In the genomic region with DNA sequence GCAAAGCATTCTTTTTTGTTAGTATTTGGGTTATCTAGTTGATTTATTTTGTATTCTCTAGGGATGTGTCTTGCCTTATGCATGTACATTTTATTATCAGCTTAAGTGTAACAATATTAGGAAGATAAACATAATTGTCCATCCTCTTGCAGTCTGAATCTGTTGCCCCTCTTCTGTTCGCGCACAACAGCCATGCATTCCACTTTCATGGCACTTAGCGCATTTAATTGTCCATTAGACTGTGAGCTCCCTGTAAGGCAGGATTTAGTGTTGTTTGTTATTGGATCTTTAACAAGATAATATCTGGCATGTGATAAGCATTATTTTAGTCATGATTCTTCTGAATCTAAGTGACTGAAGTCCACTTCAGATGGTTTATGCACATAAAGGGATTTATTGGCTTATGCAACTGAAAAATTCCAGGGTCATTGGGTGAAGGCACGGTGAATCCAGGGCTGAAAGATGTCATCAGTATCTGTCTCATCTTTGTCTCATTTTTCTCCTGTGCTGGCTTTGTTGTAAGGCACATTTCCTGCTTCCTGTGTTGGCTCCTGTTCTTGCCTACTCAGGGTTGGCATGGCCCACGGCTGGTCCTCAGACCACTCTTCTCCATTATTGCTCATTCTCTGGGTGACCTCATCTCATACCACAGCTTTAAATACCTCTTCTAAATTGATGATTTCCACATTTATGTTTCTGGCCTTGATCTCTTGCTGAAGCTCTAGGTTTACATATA, we compare ENCODE assay signal across 10 cellular contexts. TPM values are rescaled to one million over a fixed set of nuclear protein-coding genes. Genes with fewer than 3 reads are reported as not detected.
DNase-seq lines count a peak whose midpoint lies in the region; ATAC-seq, FAIRE-seq and TF ChIP-seq lines count a peak whose summit lies in the region.
"Had no signal": no experiment of that assay in that cellular context is flagged by ENCODE, and none has a peak within 500 bp of the region (broad histone marks: within the 10 kb centered on the region; RNA-seq: fewer than 3 reads in every experiment).

No MANE protein-coding gene starts in this region.

- no peaks in the 10 kb centered on the region for H3K9me3 Mint-ChIP-seq in activated T-cell treated with anti-CD3 and anti-CD28 coated beads, Interleukin-2, amount 50 U/mL, for 24 hours

- peak overlapping the region; percentile 47; the same call in 1 of the 2 replicates for H3K27ac ChIP-seq in RWPE1
- H3K27ac ChIP-seq in fibroblast of lung (ENCODE audit: insufficient read depth, low read length): peak overlapping the region; percentile 57
- no peak overlapping the region for H3K27ac ChIP-seq in thoracic aorta
- H3K27ac ChIP-seq: stomach had no signal

- H3K4me3 Mint-ChIP-seq in activated T-cell treated with anti-CD3 and anti-CD28 coated beads, Interleukin-2, amount 50 U/mL, for 24 hours: no peak overlapping the region

- peaks cover 2% of the 10 kb centered on the region for H3K36me3 ChIP-seq in fibroblast of lung (ENCODE audit: control insufficient read depth, insufficient read depth, low read length)
- no peaks in the 10 kb centered on the region for H3K36me3 ChIP-seq in thoracic aorta

- TF ChIP-seq CTCF in RWPE1 (conservative IDR thresholded peaks at IDR 0.05; ENCODE audit: low read depth) (no peak), fibroblast of lung (conservative IDR thresholded peaks at IDR 0.05 in 1 of 2, IDR thresholded peaks at IDR 0.05 in 1 of 2; ENCODE audit: low read depth in 1 of 2, low read length in 2 of 2) (no peak), thoracic aorta (IDR thresholded peaks at IDR 0.05) (no peak), D721Med (IDR thresholded peaks at IDR 0.05; ENCODE audit: insufficient read depth, missing control alignments) (no peak)

- ATAC-seq in thoracic aorta (ENCODE audit: insufficient number of reproducible peaks, low FRiP score, low read depth): peak; percentile 78
- ATAC-seq in HG03571 (IDR thresholded peaks at IDR 0.05; ENCODE audit: unreplicated experiment): no peak

- peaks cover 88% of the 10 kb centered on the region for H3K36me3 Mint-ChIP-seq in activated T-cell treated with anti-CD3 and anti-CD28 coated beads, Interleukin-2, amount 50 U/mL, for 24 hours (ENCODE audit: low read depth)

- POLR2A ChIA-PET in RWPE1 (lab: Yijun Ruan, JAX; ENCODE audit: low non-redundant PET): no interaction called here

- peaks cover 28% of the 10 kb centered on the region for H3K4me1 Mint-ChIP-seq in activated T-cell treated with anti-CD3 and anti-CD28 coated beads, Interleukin-2, amount 50 U/mL, for 24 hours (ENCODE audit: low read depth)

- FAIRE-seq in D721Med (lab: Jason Lieb, UNC): no peak

- H3K27me3 Mint-ChIP-seq in activated T-cell treated with anti-CD3 and anti-CD28 coated beads, Interleukin-2, amount 50 U/mL, for 24 hours: no peaks in the 10 kb centered on the region

- H3K4me1 ChIP-seq in fibroblast of lung (ENCODE audit: control insufficient read depth, extremely low read depth, insufficient read depth, low read length): peaks cover 15% of the 10 kb centered on the region
- peaks cover 0 to 28% of the 10 kb centered on the region in 2 donors for H3K4me1 ChIP-seq in thoracic aorta (ENCODE audit: control insufficient read depth in 1 of 2, low read depth in 2 of 2)

- H3K9ac ChIP-seq in fibroblast of lung (ENCODE audit: insufficient read depth, low read length): no peak overlapping the region

- DNase-seq in activated T-cell treated with anti-CD3 and anti-CD28 coated beads, Interleukin-2, amount 50 U/mL, for 24 hours: no peak
- DNase-seq in activated T-cell treated with anti-CD3 and anti-CD28 coated beads, Interleukin-2, amount 50 U/mL, for 48 hours: no peak
- peak; percentile 4 for DNase-seq in RWPE1 (ENCODE audit: low spot score)
- DNase-seq in fibroblast of lung (ENCODE audit: low read depth in 2 of 2): peak; percentile 56 to 92
- DNase-seq in thoracic aorta (ENCODE audit: low spot score): no peak
- no peak for DNase-seq in D721Med (ENCODE audit: insufficient read length, low spot score)
- DNase-seq in NCI-H1930 (lab: John Stamatoyannopoulos, UW): no peak
- DNase-seq: NCI-H510A treated with DMSO at 0.1 percent for 48 hours, stomach had no signal

- no peaks in the 10 kb centered on the region for H4K20me1 ChIP-seq in fibroblast of lung (ENCODE audit: control insufficient read depth, extremely low read depth, insufficient read depth, low read length)

- H3K27ac Mint-ChIP-seq in activated T-cell treated with anti-CD3 and anti-CD28 coated beads, Interleukin-2, amount 50 U/mL, for 24 hours: peak overlapping the region; percentile 55

- H3K4me3 ChIP-seq in fibroblast of lung (replicated peaks in 1 of 4; ENCODE audit: control extremely low read depth in 1 of 4, insufficient read depth in 1 of 4, low read depth in 3 of 4, low read length in 4 of 4) (no peak overlapping the region), thoracic aorta (no peak overlapping the region)
- H3K4me3 ChIP-seq: stomach had no signal

- H3K9me3 ChIP-seq in fibroblast of lung (ENCODE audit: control insufficient read depth, insufficient read depth, low read depth, low read length) (no peaks in the 10 kb centered on the region), thoracic aorta (no peaks in the 10 kb centered on the region)
- H3K9me3 ChIP-seq: stomach had no signal

- H3K79me2 ChIP-seq in fibroblast of lung (ENCODE audit: control insufficient read depth, insufficient read depth, low read length): peaks cover 24% of the 10 kb centered on the region

- peak overlapping the region; percentile 11 for H3K4me2 ChIP-seq in fibroblast of lung (ENCODE audit: extremely low read depth, insufficient read depth, low read length)

- H3K27me3 ChIP-seq in fibroblast of lung (ENCODE audit: control insufficient read depth, insufficient read depth, low read length) (no peaks in the 10 kb centered on the region), thoracic aorta (replicated peaks; ENCODE audit: insufficient read depth) (no peaks in the 10 kb centered on the region)
- H3K27me3 ChIP-seq: stomach had no signal

- no peak overlapping the region for H2AFZ ChIP-seq in fibroblast of lung (ENCODE audit: low read length)

- CTCF ChIA-PET in RWPE1 (lab: Yijun Ruan, JAX): no interaction called here

RNA-seq across cellular contexts. Expression of gene ATXN10, which starts 37.5 kb away (rescaled TPM):
- 155 and 164 TPM in 2 replicates for total RNA-seq in fibroblast of lung
- polyA plus RNA-seq in fibroblast of lung: 331 and 350 TPM in 2 replicates
- 161 and 192 TPM in 2 replicates for polyA plus RNA-seq in fibroblast of lung (2012)
- polyA minus RNA-seq in fibroblast of lung (ENCODE audit: low replicate concordance): 302 and 307 TPM in 2 replicates
- 100 to 1,000 TPM in 1 of 2 donors, 10 to 100 TPM in 1; 52.9 to 164 TPM for total RNA-seq in thoracic aorta

Comparison
In these comparisons a context has a peak if more than half of its experiments do, and no peak if none do; other contexts are left out.
1. DNase-seq: peak in RWPE1 (single experiment) and fibroblast of lung (2 of 2); none in activated T-cell treated with anti-CD3 and anti-CD28 coated beads, Interleukin-2, amount 50 U/mL, for 24 hours (single experiment), activated T-cell treated with anti-CD3 and anti-CD28 coated beads, Interleukin-2, amount 50 U/mL, for 48 hours (0 of 2), thoracic aorta (single experiment), D721Med (single experiment) and NCI-H1930 (0 of 2).
2. H3K27ac ChIP-seq: peak in RWPE1 (single experiment) and fibroblast of lung (single experiment); none in thoracic aorta (0 of 2).